1 cellular context compared by ENCODE assay signal in genomic region chr6:34969662-34970265, GRCh38.
TF ChIP-seq lines count a peak whose summit lies in the region.

No MANE protein-coding gene starts in this region.

TF ChIP-seq in K562, 482 proteins besides CTCF, POLR2A, EP300 and RAD21 (continued from another document and continues in another):
- no peak for TF ChIP-seq ZNF280B (CRISPR knock-in tag; IDR thresholded peaks at IDR 0.05)
- no peak for TF ChIP-seq PTBP1 (IDR thresholded peaks at IDR 0.05; ENCODE audit: low read depth, low read length)
- TF ChIP-seq, protein P1, sequence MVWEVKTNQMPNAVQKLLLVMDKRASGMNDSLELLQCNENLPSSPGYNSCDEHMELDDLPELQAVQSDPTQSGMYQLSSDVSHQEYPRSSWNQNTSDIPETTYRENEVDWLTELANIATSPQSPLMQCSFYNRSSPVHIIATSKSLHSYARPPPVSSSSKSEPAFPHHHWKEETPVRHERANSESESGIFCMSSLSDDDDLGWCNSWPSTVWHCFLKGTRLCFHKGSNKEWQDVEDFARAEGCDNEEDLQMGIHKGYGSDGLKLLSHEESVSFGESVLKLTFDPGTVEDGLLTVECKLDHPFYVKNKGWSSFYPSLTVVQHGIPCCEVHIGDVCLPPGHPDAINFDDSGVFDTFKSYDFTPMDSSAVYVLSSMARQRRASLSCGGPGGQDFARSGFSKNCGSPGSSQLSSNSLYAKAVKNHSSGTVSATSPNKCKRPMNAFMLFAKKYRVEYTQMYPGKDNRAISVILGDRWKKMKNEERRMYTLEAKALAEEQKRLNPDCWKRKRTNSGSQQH (CRISPR knock-in tag; IDR thresholded peaks at IDR 0.05) = no peak
- TF ChIP-seq ZSCAN32 (CRISPR knock-in tag; IDR thresholded peaks at IDR 0.05) = no peak
- no peak; the same call in 1 of the 2 replicates for TF ChIP-seq SP1 (CRISPR knock-in tag; IDR thresholded peaks at IDR 0.05)
- TF ChIP-seq MXI1 (IDR thresholded peaks at IDR 0.05; ENCODE audit: low read depth, low read length) = no peak
- TF ChIP-seq SMC3 (conservative IDR thresholded peaks at IDR 0.05; ENCODE audit: insufficient read depth, low read depth, low read length) = no peak
- peak; percentile 29; the same call in 1 of the 2 replicates for TF ChIP-seq TAL1 (IDR thresholded peaks at IDR 0.05)
- TF ChIP-seq ZNF174 (CRISPR knock-in tag; IDR thresholded peaks at IDR 0.05) = no peak
- no peak for TF ChIP-seq ZSCAN29 (IDR thresholded peaks at IDR 0.05)
- no peak for TF ChIP-seq TRIM24 (IDR thresholded peaks at IDR 0.05)
- no peak for TF ChIP-seq ATF7 (IDR thresholded peaks at IDR 0.05)
- no peak for TF ChIP-seq DDX20 (tag; IDR thresholded peaks at IDR 0.05; ENCODE audit: low read depth)
- TF ChIP-seq RAD51 (IDR thresholded peaks at IDR 0.05; ENCODE audit: borderline replicate concordance, low read depth) = no peak
- peak; percentile 99 for TF ChIP-seq C11orf30 (IDR thresholded peaks at IDR 0.05; ENCODE audit: low read depth)
- peak; percentile 74; the same call in 1 of the 2 replicates for TF ChIP-seq DPF2 (IDR thresholded peaks at IDR 0.05)
- TF ChIP-seq USF1 (CRISPR knock-in tag; IDR thresholded peaks at IDR 0.05) = no peak
- TF ChIP-seq CEBPZ (IDR thresholded peaks at IDR 0.05; ENCODE audit: borderline replicate concordance, low read depth, low read length) = no peak
- TF ChIP-seq COPS2 (conservative IDR thresholded peaks at IDR 0.05) = no peak
- TF ChIP-seq, protein P2, sequence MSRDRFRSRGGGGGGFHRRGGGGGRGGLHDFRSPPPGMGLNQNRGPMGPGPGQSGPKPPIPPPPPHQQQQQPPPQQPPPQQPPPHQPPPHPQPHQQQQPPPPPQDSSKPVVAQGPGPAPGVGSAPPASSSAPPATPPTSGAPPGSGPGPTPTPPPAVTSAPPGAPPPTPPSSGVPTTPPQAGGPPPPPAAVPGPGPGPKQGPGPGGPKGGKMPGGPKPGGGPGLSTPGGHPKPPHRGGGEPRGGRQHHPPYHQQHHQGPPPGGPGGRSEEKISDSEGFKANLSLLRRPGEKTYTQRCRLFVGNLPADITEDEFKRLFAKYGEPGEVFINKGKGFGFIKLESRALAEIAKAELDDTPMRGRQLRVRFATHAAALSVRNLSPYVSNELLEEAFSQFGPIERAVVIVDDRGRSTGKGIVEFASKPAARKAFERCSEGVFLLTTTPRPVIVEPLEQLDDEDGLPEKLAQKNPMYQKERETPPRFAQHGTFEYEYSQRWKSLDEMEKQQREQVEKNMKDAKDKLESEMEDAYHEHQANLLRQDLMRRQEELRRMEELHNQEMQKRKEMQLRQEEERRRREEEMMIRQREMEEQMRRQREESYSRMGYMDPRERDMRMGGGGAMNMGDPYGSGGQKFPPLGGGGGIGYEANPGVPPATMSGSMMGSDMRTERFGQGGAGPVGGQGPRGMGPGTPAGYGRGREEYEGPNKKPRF (IDR thresholded peaks at IDR 0.05; ENCODE audit: low read depth, low read length) = no peak
- TF ChIP-seq, protein P3, sequence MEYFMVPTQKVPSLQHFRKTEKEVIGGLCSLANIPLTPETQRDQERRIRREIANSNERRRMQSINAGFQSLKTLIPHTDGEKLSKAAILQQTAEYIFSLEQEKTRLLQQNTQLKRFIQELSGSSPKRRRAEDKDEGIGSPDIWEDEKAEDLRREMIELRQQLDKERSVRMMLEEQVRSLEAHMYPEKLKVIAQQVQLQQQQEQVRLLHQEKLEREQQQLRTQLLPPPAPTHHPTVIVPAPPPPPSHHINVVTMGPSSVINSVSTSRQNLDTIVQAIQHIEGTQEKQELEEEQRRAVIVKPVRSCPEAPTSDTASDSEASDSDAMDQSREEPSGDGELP (CRISPR knock-in tag; IDR thresholded peaks at IDR 0.05; ENCODE audit: borderline replicate concordance) = no peak
- peak; percentile 54 for TF ChIP-seq CBFA2T2 (conservative IDR thresholded peaks at IDR 0.05)
- no peak for TF ChIP-seq ZNF707 (CRISPR knock-in tag; conservative IDR thresholded peaks at IDR 0.05)
- no peak for TF ChIP-seq ZFP30 (CRISPR knock-in tag; IDR thresholded peaks at IDR 0.05; ENCODE audit: borderline replicate concordance)
- TF ChIP-seq NFIX (CRISPR knock-in tag; IDR thresholded peaks at IDR 0.05; ENCODE audit: low read depth) = no peak
- peak; percentile 96 for TF ChIP-seq MAFK (IDR thresholded peaks at IDR 0.05; ENCODE audit: low read length)
- no peak for TF ChIP-seq EZH2 (IDR thresholded peaks at IDR 0.05; ENCODE audit: borderline replicate concordance, low read depth, low read length)
- no peak for TF ChIP-seq FOXA1 (IDR thresholded peaks at IDR 0.05; ENCODE audit: borderline replicate concordance)
- peak; percentile 32; the same call in 1 of the 2 replicates for TF ChIP-seq ZEB2 (IDR thresholded peaks at IDR 0.05)
- no peak for TF ChIP-seq KLF10 (CRISPR knock-in tag; IDR thresholded peaks at IDR 0.05)
- TF ChIP-seq, protein P4, sequence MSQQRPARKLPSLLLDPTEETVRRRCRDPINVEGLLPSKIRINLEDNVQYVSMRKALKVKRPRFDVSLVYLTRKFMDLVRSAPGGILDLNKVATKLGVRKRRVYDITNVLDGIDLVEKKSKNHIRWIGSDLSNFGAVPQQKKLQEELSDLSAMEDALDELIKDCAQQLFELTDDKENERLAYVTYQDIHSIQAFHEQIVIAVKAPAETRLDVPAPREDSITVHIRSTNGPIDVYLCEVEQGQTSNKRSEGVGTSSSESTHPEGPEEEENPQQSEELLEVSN (IDR thresholded peaks at IDR 0.05; ENCODE audit: borderline replicate concordance in 1 of 2, extremely low read depth in 1 of 2, insufficient read depth in 1 of 2, insufficient read length in 1 of 2, low read depth in 1 of 2, low read length in 1 of 2, poor library complexity in 1 of 2, severe bottlenecking in 1 of 2) = no peak
- TF ChIP-seq CBX5 (IDR thresholded peaks at IDR 0.05; ENCODE audit: borderline replicate concordance, low read depth) = no peak
- TF ChIP-seq E4F1 (CRISPR knock-in tag; IDR thresholded peaks at IDR 0.05; ENCODE audit: borderline replicate concordance) = no peak
- 0 out of 2 replicates have a peak, but pooled peaks have one; percentile 3 for TF ChIP-seq HDGF (IDR thresholded peaks at IDR 0.05)
- no peak for TF ChIP-seq SRSF9 (IDR thresholded peaks at IDR 0.05; ENCODE audit: borderline replicate concordance, low read depth, low read length)
- no peak for TF ChIP-seq ARID3A (IDR thresholded peaks at IDR 0.05; ENCODE audit: borderline replicate concordance, low read depth, low read length)
- TF ChIP-seq ZNF561 (CRISPR knock-in tag; conservative IDR thresholded peaks at IDR 0.05) = no peak
- no peak for TF ChIP-seq PHB2 (IDR thresholded peaks at IDR 0.05; ENCODE audit: low read depth)
- no peak for TF ChIP-seq ZZZ3 (IDR thresholded peaks at IDR 0.05)
- no peak for TF ChIP-seq MEIS2 (IDR thresholded peaks at IDR 0.05; ENCODE audit: partially characterized antibody)
- no peak for TF ChIP-seq ZNF277 (CRISPR knock-in tag; IDR thresholded peaks at IDR 0.05; ENCODE audit: borderline replicate concordance)
- no peak for TF ChIP-seq ZNF780A (CRISPR knock-in tag; IDR thresholded peaks at IDR 0.05)
- no peak; the same call in 1 of the 2 replicates for TF ChIP-seq NBN (IDR thresholded peaks at IDR 0.05; ENCODE audit: low read depth)
- no peak for TF ChIP-seq THRAP3 (IDR thresholded peaks at IDR 0.05; ENCODE audit: borderline replicate concordance)
- no peak for TF ChIP-seq NCOA6 (IDR thresholded peaks at IDR 0.05)
- no peak for TF ChIP-seq SP2 (IDR thresholded peaks at IDR 0.05; ENCODE audit: extremely low read depth, low read depth, low read length, poor library complexity, severe bottlenecking)
- TF ChIP-seq ZNF263 (CRISPR knock-in tag; IDR thresholded peaks at IDR 0.05; ENCODE audit: borderline replicate concordance) = no peak
- no peak for TF ChIP-seq ZNF511 (CRISPR knock-in tag; IDR thresholded peaks at IDR 0.05)
- TF ChIP-seq ZNF311 (CRISPR knock-in tag; IDR thresholded peaks at IDR 0.05) = no peak
- TF ChIP-seq NCOR1 (IDR thresholded peaks at IDR 0.05) = peak; percentile 49; the same call in 1 of the 2 replicates
- TF ChIP-seq CCAR2 (IDR thresholded peaks at IDR 0.05; ENCODE audit: low read depth, low read length) = no peak
- no peak for TF ChIP-seq RBM25 (IDR thresholded peaks at IDR 0.05; ENCODE audit: low read depth, low read length, severe bottlenecking)
- no peak for TF ChIP-seq HLTF (IDR thresholded peaks at IDR 0.05)
- no peak for TF ChIP-seq KDM2B (CRISPR knock-in tag; IDR thresholded peaks at IDR 0.05)
